10 cellular contexts compared by ENCODE assay signal in genomic region chr1:160217466-160218165, GRCh38. TPM values are rescaled to one million over a fixed set of nuclear protein-coding genes. Genes with fewer than 3 reads are reported as not detected.
DNase-seq lines count a peak whose midpoint lies in the region; ATAC-seq and TF ChIP-seq lines count a peak whose summit lies in the region.
"Had no signal": no experiment of that assay in that cellular context is flagged by ENCODE, and none has a peak within 500 bp of the region (broad histone marks: within the 10 kb centered on the region; RNA-seq: fewer than 3 reads in every experiment).

No MANE protein-coding gene starts in this region.

- peaks cover 55 to 56% of the 10 kb centered on the region in 2 donors for H3K36me3 ChIP-seq in lung (ENCODE audit: control insufficient read depth in 2 of 2, insufficient read depth in 2 of 2, low read length in 2 of 2)

- TF ChIP-seq CTCF in chondrocyte (IDR thresholded peaks at IDR 0.05) (no peak), lung (IDR thresholded peaks at IDR 0.05; ENCODE audit: control extremely low read depth, extremely low read depth) (no peak)

- no peak overlapping the region for H3K4me3 ChIP-seq in lung

- ATAC-seq in lung (ENCODE audit: insufficient read depth, low FRiP score) = no peak
- ATAC-seq in activated CD8-positive, alpha-beta T cell treated with anti-CD3 and anti-CD28 coated beads, Interleukin-2, amount 10 ng/mL, durations not matched to agents 7 days and 5 days = no peak
- no peak for ATAC-seq in HG03565 (IDR thresholded peaks at IDR 0.05; ENCODE audit: unreplicated experiment)
- ATAC-seq in HG03095 (IDR thresholded peaks at IDR 0.05; ENCODE audit: unreplicated experiment) = no peak

- no peaks in the 10 kb centered on the region for H3K9me3 Mint-ChIP-seq in chondrocyte (ENCODE audit: low read depth)
- no peaks in the 10 kb centered on the region for H3K9me3 Mint-ChIP-seq in activated CD8-positive, alpha-beta T cell treated with anti-CD3 and anti-CD28 coated beads, Interleukin-2, amount 10 ng/mL, durations not matched to agents 7 days and 5 days (ENCODE audit: insufficient read depth)

- CTCF ChIA-PET in activated CD8-positive, alpha-beta T cell treated with anti-CD3 and anti-CD28 coated beads, Interleukin-2, amount 10 ng/mL, durations not matched to agents 7 days and 5 days (lab: Charles Lee) = interaction anchor here (1.1 to 4.9 kb wide), 3 partner anchors 25 to 74 kb away, joined by 3 to 27 read pairs (median 10); no protein-coding TSS in a partner anchor

- peak overlapping the region; percentile 78 for H3K27ac Mint-ChIP-seq in chondrocyte (ENCODE audit: unreplicated experiment)
- H3K27ac Mint-ChIP-seq in activated CD8-positive, alpha-beta T cell treated with anti-CD3 and anti-CD28 coated beads, Interleukin-2, amount 10 ng/mL, durations not matched to agents 7 days and 5 days = no peak overlapping the region

- H3K4me3 Mint-ChIP-seq in chondrocyte (ENCODE audit: unreplicated experiment) = no peak overlapping the region
- H3K4me3 Mint-ChIP-seq in activated CD8-positive, alpha-beta T cell treated with anti-CD3 and anti-CD28 coated beads, Interleukin-2, amount 10 ng/mL, durations not matched to agents 7 days and 5 days = no peak overlapping the region

- no peaks in the 10 kb centered on the region for H3K27me3 ChIP-seq in lung (ENCODE audit: control insufficient read depth, insufficient read depth)

- POLR2A ChIA-PET in activated CD8-positive, alpha-beta T cell treated with anti-CD3 and anti-CD28 coated beads, Interleukin-2, amount 10 ng/mL, durations not matched to agents 7 days and 5 days (lab: Charles Lee) = no interaction called here

- no peaks in the 10 kb centered on the region for H3K27me3 Mint-ChIP-seq in chondrocyte (ENCODE audit: low read depth)
- no peaks in the 10 kb centered on the region for H3K27me3 Mint-ChIP-seq in activated CD8-positive, alpha-beta T cell treated with anti-CD3 and anti-CD28 coated beads, Interleukin-2, amount 10 ng/mL, durations not matched to agents 7 days and 5 days (ENCODE audit: low read depth)

- peak overlapping the region; percentile 42 to 66 for H3K27ac ChIP-seq in lung (ENCODE audit: low read depth in 1 of 2, low read length in 1 of 2)

- peaks cover 40% of the 10 kb centered on the region for H3K4me1 Mint-ChIP-seq in chondrocyte (ENCODE audit: low read depth)
- H3K4me1 Mint-ChIP-seq in activated CD8-positive, alpha-beta T cell treated with anti-CD3 and anti-CD28 coated beads, Interleukin-2, amount 10 ng/mL, durations not matched to agents 7 days and 5 days (ENCODE audit: low read depth) = no peaks in the 10 kb centered on the region

- 68 to 84% methylated on average over 11 of the region's 11 CpGs for WGBS in lung, 2 donors

- H3K36me3 Mint-ChIP-seq in chondrocyte (ENCODE audit: low read depth) = peaks cover 32% of the 10 kb centered on the region
- peaks cover 36% of the 10 kb centered on the region for H3K36me3 Mint-ChIP-seq in activated CD8-positive, alpha-beta T cell treated with anti-CD3 and anti-CD28 coated beads, Interleukin-2, amount 10 ng/mL, durations not matched to agents 7 days and 5 days (ENCODE audit: low read depth)

- peak; percentile 20 for DNase-seq in NCI-H226
- DNase-seq in chondrocyte (ENCODE audit: low spot score) = no peak
- DNase-seq in lung (ENCODE audit: low spot score) = no peak
- DNase-seq in superior temporal gyrus (ENCODE audit: extremely low spot score) = peak; percentile 51
- DNase-seq in activated CD8-positive, alpha-beta T cell treated with anti-CD3 and anti-CD28 coated beads, Interleukin-2, amount 10 ng/mL, durations not matched to agents 7 days and 5 days = no peak
- DNase-seq: midbrain; NK-92 treated with Interleukin-12 subunit alpha and Interleukin-12 subunit beta, amount 100 ng/mL, for 24 hours had no signal

- H3K9me3 ChIP-seq in lung (ENCODE audit: control insufficient read depth in 2 of 2, insufficient read depth in 1 of 2, low read length in 1 of 2) = peaks cover 0 to 3% of the 10 kb centered on the region in 2 donors

- H3K4me1 ChIP-seq in lung (ENCODE audit: control insufficient read depth in 2 of 2, insufficient read depth in 2 of 2, low read length in 2 of 2) = peaks cover 3 to 13% of the 10 kb centered on the region in 2 donors

RNA-seq across cellular contexts. Expression of gene PEA15, which starts 12.4 kb away (rescaled TPM):
- 166 to 335 TPM (median 325 TPM) in 3 replicates for total RNA-seq in chondrocyte
- total RNA-seq in lung = 100 to 1,000 TPM in 1 of 2 donors, 10 to 100 TPM in 1; 76.0 to 133 TPM
- 100 to 1,000 TPM; 139 to 261 TPM for polyA plus RNA-seq in lung
- 10 to 100 TPM; 27.3 to 35.2 TPM for total RNA-seq in activated CD8-positive, alpha-beta T cell treated with anti-CD3 and anti-CD28 coated beads, Interleukin-2, amount 10 ng/mL, durations not matched to agents 7 days and 5 days

RNA-seq across cellular contexts. Expression of gene CASQ1, which starts 27.2 kb away (rescaled TPM):
- total RNA-seq in chondrocyte = 0.23 to 0.25 TPM in 2 of 3 replicates, not detected in the other
- under 1 TPM; 0.25 to 0.37 TPM for total RNA-seq in lung
- under 1 TPM; 0.08 to 0.26 TPM for polyA plus RNA-seq in lung
- not detected for total RNA-seq in activated CD8-positive, alpha-beta T cell treated with anti-CD3 and anti-CD28 coated beads, Interleukin-2, amount 10 ng/mL, durations not matched to agents 7 days and 5 days
- total RNA-seq: HT1080 had no signal

RNA-seq across cellular contexts. Expression of gene DCAF8, which starts 44.7 kb away (rescaled TPM):
- total RNA-seq in chondrocyte (88.4 to 130 TPM (median 93.7 TPM) in 3 replicates), lung (100 to 1,000 TPM; 104 to 207 TPM)
- polyA plus RNA-seq in lung = 10 to 100 TPM; 64.0 to 72.4 TPM
- total RNA-seq in activated CD8-positive, alpha-beta T cell treated with anti-CD3 and anti-CD28 coated beads, Interleukin-2, amount 10 ng/mL, durations not matched to agents 7 days and 5 days = 10 to 100 TPM; 81.9 to 85.9 TPM

Comparison
In these comparisons a context has a peak if more than half of its experiments do, and no peak if none do; other contexts are left out.
1. DNase-seq: peak in NCI-H226 (single experiment) and superior temporal gyrus (single experiment); none in chondrocyte (single experiment), lung (single experiment) and activated CD8-positive, alpha-beta T cell treated with anti-CD3 and anti-CD28 coated beads, Interleukin-2, amount 10 ng/mL, durations not matched to agents 7 days and 5 days (single experiment).